ENCODE assay signal across 8 cellular contexts in the genomic region with DNA sequence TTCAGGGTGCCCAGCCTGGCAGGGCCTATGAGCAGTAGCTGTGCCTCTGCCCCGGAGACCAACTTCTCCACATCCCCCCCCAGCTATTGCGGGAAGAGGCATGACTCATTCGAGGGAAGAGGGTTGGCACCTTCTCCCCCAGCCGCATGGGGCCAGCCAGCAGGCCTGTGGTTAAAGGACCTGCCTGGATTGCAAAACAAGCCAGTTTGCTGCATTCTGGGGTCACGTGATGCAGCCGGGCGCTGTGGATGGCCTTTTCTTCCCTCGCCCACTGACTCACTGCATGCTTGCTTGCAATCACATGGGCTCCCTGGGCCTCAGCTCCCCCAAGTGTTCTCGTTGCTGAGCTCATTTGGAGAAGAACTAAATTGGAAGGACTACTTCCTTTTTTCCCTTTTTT.
DNase-seq lines count a peak whose midpoint lies in the region; ATAC-seq and TF ChIP-seq lines count a peak whose summit lies in the region.

No MANE protein-coding gene starts in this region.

- no peaks in the 10 kb centered on the region for H3K9me2 ChIP-seq in PC-9 (ENCODE audit: insufficient read depth)

- H3K9me3 Mint-ChIP-seq in dendritic cell treated with granulocyte-macrophage colony-stimulating factor and Interleukin-4, amounts not matched to agents 40 ng/mL and 50 ng/mL, for 4 days: no peaks in the 10 kb centered on the region
- H3K9me3 Mint-ChIP-seq in progenitor cell of endocrine pancreas (ENCODE audit: low read depth): no peaks in the 10 kb centered on the region

- ATAC-seq in lower lobe of right lung (peak; percentile 95 to 97), upper lobe of left lung (ENCODE audit: low FRiP score in 2 of 2) (peak; percentile 91 to 95)

- H3K36me3 ChIP-seq in PC-9 (ENCODE audit: low read depth) (no peaks in the 10 kb centered on the region), lower lobe of right lung (no peaks in the 10 kb centered on the region), upper lobe of left lung (no peaks in the 10 kb centered on the region)

- WGBS in upper lobe of left lung, 2 donors: 24 to 57% methylated on average over 8 to 9 of the region's 9 CpGs

- H3K4me1 ChIP-seq in PC-9 (replicated peaks; ENCODE audit: insufficient read depth) (0 out of 2 replicates have a peak, but pooled peaks cover 5% of the 10 kb centered on the region), lower lobe of right lung (peaks cover 22% of the 10 kb centered on the region), upper lobe of left lung (peaks cover 6 to 25% (median 13%) of the 10 kb centered on the region in 4 donors)

- H3K4me3 ChIP-seq in PC-9: no peak overlapping the region
- no peak overlapping the region for H3K4me3 ChIP-seq in lower lobe of right lung
- H3K4me3 ChIP-seq in upper lobe of left lung: no peak overlapping the region

- in situ Hi-C loops in G401 (cut with HindIII; ENCODE audit: low sequenced_read_pairs): no loop called here

- H3K4me3 Mint-ChIP-seq in dendritic cell treated with granulocyte-macrophage colony-stimulating factor and Interleukin-4, amounts not matched to agents 40 ng/mL and 50 ng/mL, for 4 days: no peak overlapping the region
- no peak overlapping the region for H3K4me3 Mint-ChIP-seq in progenitor cell of endocrine pancreas (ENCODE audit: low read depth)

- no peaks in the 10 kb centered on the region for H3K36me3 Mint-ChIP-seq in dendritic cell treated with granulocyte-macrophage colony-stimulating factor and Interleukin-4, amounts not matched to agents 40 ng/mL and 50 ng/mL, for 4 days (ENCODE audit: low read depth)
- no peaks in the 10 kb centered on the region for H3K36me3 Mint-ChIP-seq in progenitor cell of endocrine pancreas (ENCODE audit: insufficient read depth)

- peaks cover 83% of the 10 kb centered on the region for H3K4me1 Mint-ChIP-seq in dendritic cell treated with granulocyte-macrophage colony-stimulating factor and Interleukin-4, amounts not matched to agents 40 ng/mL and 50 ng/mL, for 4 days (ENCODE audit: low read depth)
- H3K4me1 Mint-ChIP-seq in progenitor cell of endocrine pancreas (ENCODE audit: low read depth): peaks cover 7% of the 10 kb centered on the region

- DNase-seq in G401 (ENCODE audit: low spot score) (peak; percentile 3), PC-9 (peak; percentile 37 to 74), lower lobe of right lung (peak; percentile 97), upper lobe of left lung (peak; percentile 86 to 99), NCI-H146 (lab: John Stamatoyannopoulos, UW) (no peak), progenitor cell of endocrine pancreas (ENCODE audit: low spot score, unreplicated experiment) (no peak), NCI-H146 treated with DMSO at 0.1 percent for 48 hours (lab: John Stamatoyannopoulos, UW; ENCODE audit: unreplicated experiment) (no peak)

- POLR2A ChIA-PET in PC-9 (lab: Charles Lee; ENCODE audit: unreplicated experiment): interaction anchor here (0.7 kb wide), 1 partner anchor 1428 kb away, joined by 4 read pairs; no protein-coding TSS in a partner anchor

- intact Hi-C loops in PC-9 (cut with micrococcal nuclease; ENCODE audit: unreplicated experiment): no loop called here
- intact Hi-C loops in dendritic cell treated with granulocyte-macrophage colony-stimulating factor and Interleukin-4, amounts not matched to agents 40 ng/mL and 50 ng/mL, for 4 days (cut with micrococcal nuclease): loop anchor here (1.0 to 5.0 kb wide), 3 partner anchors 8 to 176 kb away; no protein-coding TSS in a partner anchor
- intact Hi-C loops in lower lobe of right lung (cut with DNase I): no loop called here

- peak overlapping the region; percentile 77 for H3K27ac Mint-ChIP-seq in dendritic cell treated with granulocyte-macrophage colony-stimulating factor and Interleukin-4, amounts not matched to agents 40 ng/mL and 50 ng/mL, for 4 days
- no peak overlapping the region for H3K27ac Mint-ChIP-seq in progenitor cell of endocrine pancreas

- TF ChIP-seq CTCF in PC-9 (conservative IDR thresholded peaks at IDR 0.05): no peak
- TF ChIP-seq CTCF in lower lobe of right lung (IDR thresholded peaks at IDR 0.05): no peak
- TF ChIP-seq CTCF in upper lobe of left lung (IDR thresholded peaks at IDR 0.05): peak in 2 of 6 experiments; percentile 20 to 30
- TF ChIP-seq CTCF in progenitor cell of endocrine pancreas (IDR thresholded peaks at IDR 0.05; ENCODE audit: unreplicated experiment): no peak

- CTCF ChIA-PET in PC-9 (lab: Charles Lee): no interaction called here

- TF ChIP-seq EP300 in upper lobe of left lung (IDR thresholded peaks at IDR 0.05): peak in 2 of 4 donors; percentile 86 to 93

- H2AFZ ChIP-seq in PC-9: no peak overlapping the region

- no peaks in the 10 kb centered on the region for H3K79me2 ChIP-seq in PC-9 (ENCODE audit: low read depth)

- H3K27me3 ChIP-seq in PC-9 (ENCODE audit: insufficient read depth, low read depth) (no peaks in the 10 kb centered on the region), lower lobe of right lung (ENCODE audit: low read depth) (no peaks in the 10 kb centered on the region), upper lobe of left lung (no peaks in the 10 kb centered on the region)

- H3K27ac ChIP-seq in PC-9: no peak overlapping the region
- peak overlapping the region; percentile 4 for H3K27ac ChIP-seq in lower lobe of right lung
- peak overlapping the region in 3 of 4 donors; percentile 26 to 66 (median 45) for H3K27ac ChIP-seq in upper lobe of left lung

- H3K27me3 Mint-ChIP-seq in dendritic cell treated with granulocyte-macrophage colony-stimulating factor and Interleukin-4, amounts not matched to agents 40 ng/mL and 50 ng/mL, for 4 days: no peaks in the 10 kb centered on the region
- peaks cover 39% of the 10 kb centered on the region for H3K27me3 Mint-ChIP-seq in progenitor cell of endocrine pancreas

- peak in 1 of 4 donors; percentile 28 for TF ChIP-seq POLR2A in upper lobe of left lung (IDR thresholded peaks at IDR 0.05)

- H3K9me3 ChIP-seq in PC-9 (ENCODE audit: insufficient read depth, low read depth): no peaks in the 10 kb centered on the region
- H3K9me3 ChIP-seq in lower lobe of right lung: no peaks in the 10 kb centered on the region
- no peaks in the 10 kb centered on the region for H3K9me3 ChIP-seq in upper lobe of left lung

- H3F3A ChIP-seq in PC-9 (ENCODE audit: insufficient read depth, low read depth): no peaks in the 10 kb centered on the region

- no TSS peak for BruUV-seq in PC-9 (replicated peaks; lab: Mats Ljungman, UMichigan)

- no peak overlapping the region for H3K4me2 ChIP-seq in PC-9

- no peaks in the 10 kb centered on the region for H4K20me1 ChIP-seq in PC-9 (ENCODE audit: insufficient read depth)

Comparison
In these comparisons a context has a peak if more than half of its experiments do, and no peak if none do; other contexts are left out.
1. DNase-seq: peak in G401 (single experiment), PC-9 (2 of 2), lower lobe of right lung (single experiment) and upper lobe of left lung (2 of 2); none in NCI-H146 (single experiment), progenitor cell of endocrine pancreas (single experiment) and NCI-H146 treated with DMSO at 0.1 percent for 48 hours (single experiment).